7 cellular contexts compared by ENCODE assay signal in the genomic region with DNA sequence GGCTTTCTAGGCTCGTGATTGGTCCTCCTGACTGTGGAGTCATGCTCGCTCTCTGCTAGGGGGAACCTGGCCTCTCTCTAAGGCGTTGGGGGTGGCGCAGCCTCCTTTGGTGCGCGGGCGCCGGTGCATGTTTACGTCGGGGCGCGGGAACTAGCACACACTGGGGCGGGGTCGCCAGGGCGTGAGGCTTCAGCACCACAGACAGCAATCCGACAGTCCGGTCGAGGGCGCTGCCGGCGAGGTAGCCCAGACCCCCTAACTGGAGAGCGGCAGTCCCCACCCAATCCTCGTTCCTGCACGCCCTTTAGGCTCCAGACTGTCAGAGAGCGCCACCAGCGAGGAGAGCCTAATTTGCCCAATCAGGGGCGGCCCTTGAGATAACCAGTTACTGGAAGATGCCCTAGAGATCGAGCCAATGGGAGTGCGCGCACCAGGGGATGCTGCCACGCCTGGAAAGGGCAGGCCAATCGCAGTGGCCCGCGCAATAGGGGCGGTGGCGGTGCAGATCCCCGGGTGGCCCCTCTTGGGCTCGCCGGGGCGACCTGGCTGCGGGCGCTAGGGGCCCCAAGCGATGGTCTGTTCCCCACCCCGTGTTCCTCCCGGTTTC. TPM values are rescaled to one million over a fixed set of nuclear protein-coding genes. Genes with fewer than 3 reads are reported as not detected.
DNase-seq lines count a peak whose midpoint lies in the region; ATAC-seq and TF ChIP-seq lines count a peak whose summit lies in the region.

No MANE protein-coding gene starts in this region.

- H3K4me3 Mint-ChIP-seq in activated B cell treated with CpG ODN at 0.5 μM for 24 hours, result peak overlapping the region; percentile 74
- peak overlapping the region; percentile 64 for H3K4me3 Mint-ChIP-seq in chondrocyte (ENCODE audit: unreplicated experiment)

- peak overlapping the region; percentile 41 for H3K27ac Mint-ChIP-seq in activated B cell treated with CpG ODN at 0.5 μM for 24 hours
- peak overlapping the region; percentile 27 for H3K27ac Mint-ChIP-seq in chondrocyte (ENCODE audit: unreplicated experiment)

- no peak for TF ChIP-seq CTCF in activated B cell treated with CpG ODN at 0.5 μM for 24 hours (IDR thresholded peaks at IDR 0.05)
- TF ChIP-seq CTCF in chondrocyte (IDR thresholded peaks at IDR 0.05), result no peak

- POLR2A ChIA-PET in activated B cell treated with CpG ODN at 0.5 μM for 24 hours (lab: Charles Lee), result interaction anchor here (0.6 to 2.8 kb wide), 10 partner anchors 46 to 188 kb away, joined by 3 to 21 read pairs (median 4); a partner anchor contains a TSS

- peaks cover 30% of the 10 kb centered on the region for H3K4me1 Mint-ChIP-seq in activated B cell treated with CpG ODN at 0.5 μM for 24 hours
- peaks cover 13% of the 10 kb centered on the region for H3K4me1 Mint-ChIP-seq in chondrocyte (ENCODE audit: low read depth)

- intact Hi-C loops in activated B cell treated with CpG ODN at 0.5 μM for 24 hours (cut with micrococcal nuclease) (loop anchor here (1.0 to 5.0 kb wide), 8 partner anchors 23 to 445 kb away; a partner anchor contains a TSS), left colon (cut with DNase I, micrococcal nuclease) (loop anchor here in 1 of 2 donors (10.0 kb wide), 1 partner anchor 187 kb away; a partner anchor contains a TSS)

- H3K36me3 Mint-ChIP-seq in activated B cell treated with CpG ODN at 0.5 μM for 24 hours (ENCODE audit: low read depth), result peaks cover 8% of the 10 kb centered on the region
- peaks cover 3% of the 10 kb centered on the region for H3K36me3 Mint-ChIP-seq in chondrocyte (ENCODE audit: low read depth)

- no peaks in the 10 kb centered on the region for H3K9me3 Mint-ChIP-seq in activated B cell treated with CpG ODN at 0.5 μM for 24 hours
- no peaks in the 10 kb centered on the region for H3K9me3 Mint-ChIP-seq in chondrocyte (ENCODE audit: low read depth)

- H3K27me3 Mint-ChIP-seq in activated B cell treated with CpG ODN at 0.5 μM for 24 hours, result peaks cover 25% of the 10 kb centered on the region
- peaks cover 26% of the 10 kb centered on the region for H3K27me3 Mint-ChIP-seq in chondrocyte (ENCODE audit: low read depth)

- DNase-seq in NCI-H2227 (lab: John Stamatoyannopoulos, UW; ENCODE audit: unreplicated experiment) (peak; percentile 94), activated B cell treated with CpG ODN at 0.5 μM for 24 hours (peak; percentile 58), chondrocyte (ENCODE audit: low spot score) (no peak), left colon (peak in 1 of 2 donors; percentile 39)
- DNase-seq in stimulated activated CD4-positive, alpha-beta T cell treated with anti-CD3 and anti-CD28 coated beads, Interleukin-4, amount 100 ng/mL, for 1 hour, result peak; percentile 77

- CTCF ChIA-PET in activated B cell treated with CpG ODN at 0.5 μM for 24 hours (lab: Charles Lee), result interaction anchor here (0.7 to 3.1 kb wide), 19 partner anchors 14 to 446 kb away, joined by 3 to 27 read pairs (median 5); a partner anchor contains a TSS

- ATAC-seq in GM18517 (IDR thresholded peaks at IDR 0.05; ENCODE audit: unreplicated experiment), result peak; percentile 48
- peak; percentile 61 for ATAC-seq in HG03103 (IDR thresholded peaks at IDR 0.05; ENCODE audit: low read depth, unreplicated experiment)
- peak; percentile 79 for ATAC-seq in activated B cell treated with CpG ODN at 0.5 μM for 24 hours (ENCODE audit: low read depth)
- ATAC-seq in left colon, result peak; percentile 50

RNA-seq across cellular contexts. Expression of a gene that starts 1.0 kb away (rescaled TPM):
- total RNA-seq in activated B cell treated with CpG ODN at 0.5 μM for 24 hours (not detected in 2 replicates), chondrocyte (0.07 TPM in 1 of 3 replicates, not detected in the others), left colon (under 1 TPM; 0.15 to 0.61 TPM)

RNA-seq across cellular contexts. Expression of a gene that starts 23.8 kb away (rescaled TPM):
- total RNA-seq in activated B cell treated with CpG ODN at 0.5 μM for 24 hours, result 10.3 and 14.1 TPM in 2 replicates
- total RNA-seq in chondrocyte, result 6.8 to 8.6 TPM (median 8.2 TPM) in 3 replicates
- 10 to 100 TPM in 1 of 2 donors, 1 to 10 TPM in 1; 7.5 to 10.4 TPM for total RNA-seq in left colon

RNA-seq across cellular contexts. Expression of a gene that starts 46.4 kb away (rescaled TPM):
- 287 and 289 TPM in 2 replicates for total RNA-seq in activated B cell treated with CpG ODN at 0.5 μM for 24 hours
- total RNA-seq in chondrocyte, result 309 to 330 TPM (median 318 TPM) in 3 replicates
- 100 to 1,000 TPM; 301 to 320 TPM for total RNA-seq in left colon

RNA-seq across cellular contexts. Expression of a gene that starts 47.0 kb away (rescaled TPM):
- 0.29 TPM in 1 of 2 replicates, not detected in the other for total RNA-seq in activated B cell treated with CpG ODN at 0.5 μM for 24 hours
- 0.15 to 0.68 TPM (median 0.31 TPM) in 3 replicates for total RNA-seq in chondrocyte
- total RNA-seq in left colon, result under 1 TPM in 1 of 2 donors, not detected in 1; 0.42 TPM

RNA-seq across cellular contexts. Expression of a gene that starts 47.1 kb away (rescaled TPM):
- total RNA-seq in activated B cell treated with CpG ODN at 0.5 μM for 24 hours (49.3 and 54.2 TPM in 2 replicates), chondrocyte (20.3 to 27.9 TPM (median 20.5 TPM) in 3 replicates), left colon (10 to 100 TPM; 52.8 to 64.5 TPM)
